Comparison of ENCODE assay signal across 18 cellular contexts in the genomic region with DNA sequence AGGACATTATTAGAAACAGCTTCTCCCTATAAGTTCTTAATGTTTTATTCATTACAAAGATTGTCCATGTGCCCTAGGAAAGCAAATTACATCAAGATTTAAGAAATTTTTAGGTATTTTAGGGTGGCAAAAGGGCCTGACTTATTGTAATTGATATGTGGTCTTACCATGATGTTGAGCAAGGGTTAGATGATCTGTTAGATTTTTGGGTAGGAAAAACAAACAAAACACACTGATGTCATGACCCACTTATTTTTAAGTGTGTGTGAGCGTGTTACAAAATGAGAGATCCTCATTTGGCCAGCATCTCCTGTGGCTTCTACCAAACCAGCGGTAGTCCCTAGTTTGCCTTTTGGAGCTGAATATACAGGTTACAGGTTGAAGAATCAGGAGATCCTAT.
DNase-seq lines count a peak whose midpoint lies in the region; ATAC-seq and TF ChIP-seq lines count a peak whose summit lies in the region.
"Had no signal": no experiment of that assay in that cellular context is flagged by ENCODE, and none has a peak within 500 bp of the region (broad histone marks: within the 10 kb centered on the region; RNA-seq: fewer than 3 reads in every experiment).

No MANE protein-coding gene starts in this region.

- H3K4me3 ChIP-seq in CD4-positive, alpha-beta memory T cell (ENCODE audit: low read length in 2 of 2), result no peak overlapping the region
- H3K4me3 ChIP-seq: esophagus squamous epithelium, skin epidermis, thoracic aorta had no signal

- H3K4me1 ChIP-seq in CD4-positive, alpha-beta memory T cell (ENCODE audit: insufficient read depth, low read length), result no peaks in the 10 kb centered on the region

- POLR2A ChIA-PET in CD4-positive, alpha-beta memory T cell (lab: Charles Lee; ENCODE audit: partially characterized antibody), result interaction anchor here (1.2 to 1.4 kb wide), 2 partner anchors 20 to 117 kb away, joined by 3 to 4 read pairs; no protein-coding TSS in a partner anchor
- POLR2A ChIA-PET in activated CD4-positive, alpha-beta memory T cell treated with anti-CD3 and anti-CD28 coated beads, Interleukin-2, amount 10 ng/mL, durations not matched to agents 7 days and 5 days (lab: Charles Lee), result interaction anchor here (0.9 kb wide), 2 partner anchors 10 to 20 kb away, joined by 3 read pairs; no protein-coding TSS in a partner anchor

- CTCF ChIA-PET in CD4-positive, alpha-beta memory T cell (lab: Charles Lee; ENCODE audit: partially characterized antibody), result interaction anchor here (1.0 to 2.9 kb wide), 6 partner anchors 13 to 681 kb away, joined by 3 to 8 read pairs (median 4); no protein-coding TSS in a partner anchor
- CTCF ChIA-PET in activated CD4-positive, alpha-beta memory T cell treated with anti-CD3 and anti-CD28 coated beads, Interleukin-2, amount 10 ng/mL, durations not matched to agents 7 days and 5 days (lab: Charles Lee), result interaction anchor here (1.2 kb wide), 1 partner anchor 705 kb away, joined by 3 read pairs; no protein-coding TSS in a partner anchor

- no peak for DNase-seq in CD4-positive, alpha-beta memory T cell
- peak; percentile 65 for DNase-seq in LHCN-M2 (ENCODE audit: low read depth)
- DNase-seq in fibroblast of gingiva (ENCODE audit: low read depth), result peak; percentile 96
- no peak for DNase-seq in osteocyte (ENCODE audit: extremely low spot score, unreplicated experiment)
- no peak for DNase-seq in activated CD4-positive, alpha-beta memory T cell treated with anti-CD3 and anti-CD28 coated beads, Interleukin-2, amount 10 ng/mL, durations not matched to agents 7 days and 5 days
- no peak for DNase-seq in GM19238 (ENCODE audit: insufficient read length, low spot score)
- no peak for DNase-seq in activated CD8-positive, alpha-beta memory T cell treated with anti-CD3 and anti-CD28 coated beads, Interleukin-2, amount 50 U/mL, for 4 hours
- DNase-seq in left colon, result no peak
- DNase-seq: activated CD4-positive, alpha-beta T cell treated with anti-CD3 and anti-CD28 coated beads for 1 hour; activated naive CD4-positive, alpha-beta T cell treated with anti-CD3 and anti-CD28 coated beads for 36 hours; esophagus squamous epithelium; GOT3; KG1; NCI-H1092; PC-3; T1000 had no signal

- no peak overlapping the region for H3K4me3 Mint-ChIP-seq in CD4-positive, alpha-beta memory T cell
- H3K4me3 Mint-ChIP-seq in osteocyte (ENCODE audit: unreplicated experiment), result no peak overlapping the region
- no peak overlapping the region for H3K4me3 Mint-ChIP-seq in activated CD4-positive, alpha-beta memory T cell treated with anti-CD3 and anti-CD28 coated beads, Interleukin-2, amount 10 ng/mL, durations not matched to agents 7 days and 5 days
- H3K4me3 Mint-ChIP-seq: activated naive CD4-positive, alpha-beta T cell treated with anti-CD3 and anti-CD28 coated beads for 36 hours had no signal

- no peak for TF ChIP-seq CTCF in osteocyte (IDR thresholded peaks at IDR 0.05)

- H3K27ac Mint-ChIP-seq in CD4-positive, alpha-beta memory T cell, result peak overlapping the region in 6 of 7 donors; percentile 55 to 84 (median 75)
- peak overlapping the region; percentile 60 for H3K27ac Mint-ChIP-seq in osteocyte (ENCODE audit: unreplicated experiment)
- no peak overlapping the region for H3K27ac Mint-ChIP-seq in activated CD4-positive, alpha-beta memory T cell treated with anti-CD3 and anti-CD28 coated beads, Interleukin-2, amount 10 ng/mL, durations not matched to agents 7 days and 5 days
- H3K27ac Mint-ChIP-seq: activated naive CD4-positive, alpha-beta T cell treated with anti-CD3 and anti-CD28 coated beads for 36 hours had no signal

- H3K9me3 ChIP-seq in CD4-positive, alpha-beta memory T cell (ENCODE audit: control insufficient read depth in 1 of 2, low read length in 2 of 2), result no peaks in the 10 kb centered on the region
- H3K9me3 ChIP-seq: esophagus squamous epithelium, thoracic aorta had no signal

- no peaks in the 10 kb centered on the region for H3K27me3 ChIP-seq in CD4-positive, alpha-beta memory T cell (ENCODE audit: insufficient read depth, low read length)
- H3K27me3 ChIP-seq: esophagus squamous epithelium had no signal

- peaks cover 9% of the 10 kb centered on the region for H3K36me3 ChIP-seq in CD4-positive, alpha-beta memory T cell (ENCODE audit: insufficient read depth, low read length)
- H3K36me3 ChIP-seq: thoracic aorta had no signal

- H3K36me3 Mint-ChIP-seq in CD4-positive, alpha-beta memory T cell, result peaks cover 47 to 60% of the 10 kb centered on the region in 2 donors
- peaks cover 65% of the 10 kb centered on the region for H3K36me3 Mint-ChIP-seq in osteocyte (ENCODE audit: unreplicated experiment)
- H3K36me3 Mint-ChIP-seq in activated CD4-positive, alpha-beta memory T cell treated with anti-CD3 and anti-CD28 coated beads, Interleukin-2, amount 10 ng/mL, durations not matched to agents 7 days and 5 days (ENCODE audit: low read depth), result peaks cover 54% of the 10 kb centered on the region

- no peaks in the 10 kb centered on the region for H3K27me3 Mint-ChIP-seq in CD4-positive, alpha-beta memory T cell
- no peaks in the 10 kb centered on the region for H3K27me3 Mint-ChIP-seq in osteocyte (ENCODE audit: unreplicated experiment)
- H3K27me3 Mint-ChIP-seq in activated CD4-positive, alpha-beta memory T cell treated with anti-CD3 and anti-CD28 coated beads, Interleukin-2, amount 10 ng/mL, durations not matched to agents 7 days and 5 days, result no peaks in the 10 kb centered on the region

- no peaks in the 10 kb centered on the region for H3K9me3 Mint-ChIP-seq in CD4-positive, alpha-beta memory T cell
- H3K9me3 Mint-ChIP-seq in osteocyte (ENCODE audit: unreplicated experiment), result no peaks in the 10 kb centered on the region
- H3K9me3 Mint-ChIP-seq in activated CD4-positive, alpha-beta memory T cell treated with anti-CD3 and anti-CD28 coated beads, Interleukin-2, amount 10 ng/mL, durations not matched to agents 7 days and 5 days, result no peaks in the 10 kb centered on the region
- H3K9me3 Mint-ChIP-seq: activated naive CD4-positive, alpha-beta T cell treated with anti-CD3 and anti-CD28 coated beads for 36 hours had no signal

- no peak overlapping the region for H3K27ac ChIP-seq in CD4-positive, alpha-beta memory T cell (ENCODE audit: low read depth, low read length)

- peaks cover 13 to 39% (median 18%) of the 10 kb centered on the region in 4 donors for H3K4me1 Mint-ChIP-seq in CD4-positive, alpha-beta memory T cell
- H3K4me1 Mint-ChIP-seq in osteocyte (ENCODE audit: unreplicated experiment), result peaks cover 73% of the 10 kb centered on the region
- peaks cover 13% of the 10 kb centered on the region for H3K4me1 Mint-ChIP-seq in activated CD4-positive, alpha-beta memory T cell treated with anti-CD3 and anti-CD28 coated beads, Interleukin-2, amount 10 ng/mL, durations not matched to agents 7 days and 5 days

- no peak for ATAC-seq in left colon
- ATAC-seq: PC-3 had no signal

- intact Hi-C loops in CD4-positive, alpha-beta memory T cell (cut with micrococcal nuclease), result no loop called here
- intact Hi-C loops in left colon (cut with DNase I, micrococcal nuclease), result no loop called here

Comparison
In these comparisons a context has a peak if more than half of its experiments do, and no peak if none do; other contexts are left out.
1. DNase-seq: peak in LHCN-M2 (single experiment) and fibroblast of gingiva (single experiment); none in CD4-positive, alpha-beta memory T cell (0 of 5), osteocyte (single experiment), activated CD4-positive, alpha-beta memory T cell treated with anti-CD3 and anti-CD28 coated beads, Interleukin-2, amount 10 ng/mL, durations not matched to agents 7 days and 5 days (single experiment), GM19238 (single experiment), activated CD8-positive, alpha-beta memory T cell treated with anti-CD3 and anti-CD28 coated beads, Interleukin-2, amount 50 U/mL, for 4 hours (single experiment) and left colon (0 of 2).